ENCODE assay signal across 7 cellular contexts in genomic region chr1:27872059-27872801, GRCh38. TPM values are rescaled to one million over a fixed set of nuclear protein-coding genes. Genes with fewer than 3 reads are reported as not detected.
DNase-seq lines count a peak whose midpoint lies in the region; ATAC-seq and TF ChIP-seq lines count a peak whose summit lies in the region.

TSS of gene THEMIS2 (plus strand) at chr1:27872544. CDS start at chr1:27872572, 28 bp downstream.

- DNase-seq in NCI-H1930 (lab: John Stamatoyannopoulos, UW) = peak; percentile 14 to 32
- DNase-seq in activated CD4-positive, alpha-beta memory T cell treated with anti-CD3 and anti-CD28 coated beads for 36 hours = peak; percentile 87
- peak; percentile 88 for DNase-seq in ecto neural progenitor cell (ENCODE audit: low spot score)
- DNase-seq in medulla oblongata (ENCODE audit: extremely low spot score) = peak; percentile 58
- peak; percentile 52 to 83 (median 59) for DNase-seq in stimulated activated CD4-positive, alpha-beta T cell treated with anti-CD3 and anti-CD28 coated beads, TNF-alpha, amount 100 ng/mL, for 48 hours (ENCODE audit: low read depth in 3 of 3)

- H3K9me3 Mint-ChIP-seq in activated CD4-positive, alpha-beta memory T cell treated with anti-CD3 and anti-CD28 coated beads for 36 hours = no peaks in the 10 kb centered on the region

- TF ChIP-seq POLR2A in GM18951 (IDR thresholded peaks at IDR 0.05; ENCODE audit: extremely low read depth, insufficient read depth, insufficient read length) = peak; percentile 80

- in situ Hi-C loops in GM18951 (cut with MboI; ENCODE audit: low sequenced_read_pairs, unreplicated experiment) = loop anchor here (25.0 kb wide), 1 partner anchor 340 kb away; no protein-coding TSS in a partner anchor

- peaks cover 4% of the 10 kb centered on the region for H3K36me3 Mint-ChIP-seq in activated CD4-positive, alpha-beta memory T cell treated with anti-CD3 and anti-CD28 coated beads for 36 hours

- CTCF ChIA-PET in activated CD4-positive, alpha-beta memory T cell treated with anti-CD3 and anti-CD28 coated beads for 36 hours (lab: Charles Lee) = interaction anchor here (0.8 to 1.0 kb wide), 2 partner anchors 68 to 215 kb away, joined by 3 read pairs; no protein-coding TSS in a partner anchor

- intact Hi-C loops in activated CD4-positive, alpha-beta memory T cell treated with anti-CD3 and anti-CD28 coated beads for 36 hours (cut with micrococcal nuclease) = loop anchor here (2.0 kb wide), 1 partner anchor 15 kb away; no protein-coding TSS in a partner anchor

- ATAC-seq in GM18861 (IDR thresholded peaks at IDR 0.05; ENCODE audit: unreplicated experiment) = no peak

- peak within 1 kb of the TSS; percentile 84 for H3K27ac Mint-ChIP-seq in activated CD4-positive, alpha-beta memory T cell treated with anti-CD3 and anti-CD28 coated beads for 36 hours

- POLR2A ChIA-PET in activated CD4-positive, alpha-beta memory T cell treated with anti-CD3 and anti-CD28 coated beads for 36 hours (lab: Charles Lee) = interaction anchor here (0.7 to 2.4 kb wide), 3 partner anchors 15 to 88 kb away, joined by 3 to 10 read pairs (median 3); partner anchors contain the start of gene XKR8

- H3K27me3 Mint-ChIP-seq in activated CD4-positive, alpha-beta memory T cell treated with anti-CD3 and anti-CD28 coated beads for 36 hours = no peaks in the 10 kb centered on the region

- H3K4me3 Mint-ChIP-seq in activated CD4-positive, alpha-beta memory T cell treated with anti-CD3 and anti-CD28 coated beads for 36 hours = peak within 1 kb of the TSS; percentile 92

- peaks cover 37% of the 10 kb centered on the region for H3K4me1 Mint-ChIP-seq in activated CD4-positive, alpha-beta memory T cell treated with anti-CD3 and anti-CD28 coated beads for 36 hours (ENCODE audit: low read depth)

RNA-seq across cellular contexts. Expression of gene THEMIS2, which starts in this region (rescaled TPM):
- total RNA-seq in activated CD4-positive, alpha-beta memory T cell treated with anti-CD3 and anti-CD28 coated beads for 36 hours = 10 to 100 TPM; 27.4 to 29.3 TPM

Comparison
In these comparisons a context has a peak if more than half of its experiments do, and no peak if none do; other contexts are left out.
1. DNase-seq: peak in every context shown above with its lines; median percentile 88 in ecto neural progenitor cell; 87 in activated CD4-positive, alpha-beta memory T cell treated with anti-CD3 and anti-CD28 coated beads for 36 hours; 59 in stimulated activated CD4-positive, alpha-beta T cell treated with anti-CD3 and anti-CD28 coated beads, TNF-alpha, amount 100 ng/mL, for 48 hours; 58 in medulla oblongata; 23 in NCI-H1930.